Comparison of ENCODE assay signal across 10 cellular contexts in genomic region chr1:219659005-219659632, GRCh38. TPM values are rescaled to one million over a fixed set of nuclear protein-coding genes. Genes with fewer than 3 reads are reported as not detected.
DNase-seq lines count a peak whose midpoint lies in the region; ATAC-seq, FAIRE-seq and TF ChIP-seq lines count a peak whose summit lies in the region.
"Had no signal": no experiment of that assay in that cellular context is flagged by ENCODE, and none has a peak within 500 bp of the region (broad histone marks: within the 10 kb centered on the region; RNA-seq: fewer than 3 reads in every experiment).

No MANE protein-coding gene starts in this region.

- ATAC-seq in GM19395 (IDR thresholded peaks at IDR 0.05; ENCODE audit: unreplicated experiment) (peak; percentile 69), HG02938 (IDR thresholded peaks at IDR 0.05; ENCODE audit: unreplicated experiment) (peak; percentile 58)
- no peak for ATAC-seq in stimulated activated memory B cell treated with anti-CD40 and anti-IgM and Interleukin-4, amounts not matched to agents 10 μg/mL and 1 μg/mL and 100 μg/mL, for 72 hours
- ATAC-seq: activated T-cell treated with anti-CD3 and anti-CD28 coated beads, Interleukin-2, amount 50 U/mL, for 4 hours had no signal

- H4K20me1 ChIP-seq in OCI-LY3 (ENCODE audit: insufficient read depth, low read length): no peaks in the 10 kb centered on the region

- H3K4me3 Mint-ChIP-seq in osteocyte (ENCODE audit: unreplicated experiment): no peak overlapping the region
- no peak overlapping the region for H3K4me3 Mint-ChIP-seq in stimulated activated memory B cell treated with anti-CD40 and anti-IgM and Interleukin-4, amounts not matched to agents 10 μg/mL and 1 μg/mL and 100 μg/mL, for 72 hours
- H3K4me3 Mint-ChIP-seq: activated T-cell treated with anti-CD3 and anti-CD28 coated beads, Interleukin-2, amount 50 U/mL, for 4 hours had no signal

- DNase-seq in osteocyte (ENCODE audit: extremely low spot score, unreplicated experiment) (no peak), H54 (ENCODE audit: insufficient read length, low spot score) (no peak), stomach (no peak)
- DNase-seq: activated T-cell treated with anti-CD3 and anti-CD28 coated beads, Interleukin-2, amount 50 U/mL, for 4 hours; cortex of kidney had no signal

- H3K4me3 ChIP-seq in OCI-LY3 (ENCODE audit: low read length): peak overlapping the region; percentile 77; the same call in 1 of the 2 replicates
- no peak overlapping the region for H3K4me3 ChIP-seq in stomach

- peaks cover under 1% of the 10 kb centered on the region for H3K9me3 Mint-ChIP-seq in osteocyte (ENCODE audit: unreplicated experiment)
- H3K9me3 Mint-ChIP-seq in stimulated activated memory B cell treated with anti-CD40 and anti-IgM and Interleukin-4, amounts not matched to agents 10 μg/mL and 1 μg/mL and 100 μg/mL, for 72 hours: no peaks in the 10 kb centered on the region
- H3K9me3 Mint-ChIP-seq: activated T-cell treated with anti-CD3 and anti-CD28 coated beads, Interleukin-2, amount 50 U/mL, for 4 hours had no signal

- no peak for TF ChIP-seq CTCF in OCI-LY3 (IDR thresholded peaks at IDR 0.05; ENCODE audit: low read depth, low read length)
- TF ChIP-seq CTCF in osteocyte (IDR thresholded peaks at IDR 0.05): no peak
- TF ChIP-seq CTCF in stomach (IDR thresholded peaks at IDR 0.05): no peak

- no peaks in the 10 kb centered on the region for H3K27me3 Mint-ChIP-seq in osteocyte (ENCODE audit: unreplicated experiment)
- peaks cover 29% of the 10 kb centered on the region for H3K27me3 Mint-ChIP-seq in stimulated activated memory B cell treated with anti-CD40 and anti-IgM and Interleukin-4, amounts not matched to agents 10 μg/mL and 1 μg/mL and 100 μg/mL, for 72 hours

- no peak overlapping the region for H3K9ac ChIP-seq in OCI-LY3 (ENCODE audit: low read length)

- H3K79me2 ChIP-seq in OCI-LY3 (ENCODE audit: low read length): no peaks in the 10 kb centered on the region

- H3K4me1 Mint-ChIP-seq in osteocyte (ENCODE audit: unreplicated experiment): peaks cover 42% of the 10 kb centered on the region
- peaks cover 8% of the 10 kb centered on the region for H3K4me1 Mint-ChIP-seq in stimulated activated memory B cell treated with anti-CD40 and anti-IgM and Interleukin-4, amounts not matched to agents 10 μg/mL and 1 μg/mL and 100 μg/mL, for 72 hours

- WGBS in stomach, 5 donors: 41 to 58% (median 45%) methylated on average over 4 of the region's 4 CpGs

- no peaks in the 10 kb centered on the region for H3K36me3 Mint-ChIP-seq in osteocyte (ENCODE audit: unreplicated experiment)
- H3K36me3 Mint-ChIP-seq in stimulated activated memory B cell treated with anti-CD40 and anti-IgM and Interleukin-4, amounts not matched to agents 10 μg/mL and 1 μg/mL and 100 μg/mL, for 72 hours: no peaks in the 10 kb centered on the region

- H3K27ac ChIP-seq in OCI-LY3 (ENCODE audit: low read length): peak overlapping the region; percentile 7; the same call in 1 of the 2 replicates
- no peak overlapping the region for H3K27ac ChIP-seq in stomach

- H3K9me3 ChIP-seq in OCI-LY3 (ENCODE audit: insufficient read depth, low read length) (no peaks in the 10 kb centered on the region), stomach (no peaks in the 10 kb centered on the region)

- no peak for TF ChIP-seq POLR2A in H54 (IDR thresholded peaks at IDR 0.05; ENCODE audit: low read depth, low read length)
- no peak for TF ChIP-seq POLR2A in stomach (IDR thresholded peaks at IDR 0.05)

- intact Hi-C loops in stomach (cut with DNase I; ENCODE audit: low total_unique reads): no loop called here

- H3K4me1 ChIP-seq in OCI-LY3 (ENCODE audit: low read length) (peaks cover 40% of the 10 kb centered on the region), stomach (peaks cover 0 to 10% (median 8%) of the 10 kb centered on the region in 4 donors)

- no peak overlapping the region for H2AFZ ChIP-seq in OCI-LY3 (ENCODE audit: low read depth, low read length)

- H3K27ac Mint-ChIP-seq in osteocyte (ENCODE audit: unreplicated experiment): peak overlapping the region; percentile 57
- no peak overlapping the region for H3K27ac Mint-ChIP-seq in stimulated activated memory B cell treated with anti-CD40 and anti-IgM and Interleukin-4, amounts not matched to agents 10 μg/mL and 1 μg/mL and 100 μg/mL, for 72 hours

- H3K27me3 ChIP-seq in OCI-LY3 (ENCODE audit: low read depth, low read length) (peaks cover 5% of the 10 kb centered on the region; the same call in 1 of the 2 replicates), stomach (peaks cover 0 to 16% (median 0%) of the 10 kb centered on the region in 3 donors)

- no peak for TF ChIP-seq EP300 in stomach (IDR thresholded peaks at IDR 0.05)

- FAIRE-seq in H54 (lab: Jason Lieb, UNC): no peak

- no peaks in the 10 kb centered on the region for H3K36me3 ChIP-seq in OCI-LY3 (replicated peaks; ENCODE audit: low read depth, low read length)
- H3K36me3 ChIP-seq in stomach: no peaks in the 10 kb centered on the region

- peak overlapping the region; percentile 92 for H3K4me2 ChIP-seq in OCI-LY3 (ENCODE audit: low read length)

RNA-seq across cellular contexts. Expression of gene ZC3H11B, which starts 46.2 kb away (rescaled TPM):
- total RNA-seq in osteocyte (0.30 TPM in 1 of 2 replicates, not detected in the other), stomach (not detected)
- polyA plus RNA-seq in stomach: not detected
- total RNA-seq: T-helper 2 cell treated with Interferon-gamma antibody and Interleukin-4, amounts not matched to agents 100 ng/mL and 5 ng/mL, for 36 hours had no signal
